In the genomic region with DNA sequence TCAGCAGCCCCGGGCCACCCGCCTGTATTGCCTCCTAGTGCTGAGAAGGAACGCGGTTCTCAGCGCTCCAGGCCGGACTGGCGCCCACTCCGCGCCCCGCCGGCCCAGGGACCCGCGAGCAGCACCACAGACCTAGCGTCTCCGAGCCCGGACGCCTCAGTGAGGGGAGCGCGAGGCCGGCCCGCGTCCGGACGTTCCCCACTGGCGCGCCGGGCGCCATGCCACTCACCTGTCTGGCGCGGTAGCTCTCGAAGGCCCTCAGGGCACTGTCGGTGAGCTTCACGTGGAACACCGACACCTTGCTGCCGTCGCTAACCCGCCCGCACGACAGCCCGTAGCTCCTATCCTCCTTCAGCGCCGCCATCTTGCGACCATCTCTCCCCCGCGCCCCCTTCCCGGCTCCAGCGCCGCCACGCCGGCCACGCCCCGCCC, we compare ENCODE assay signal across 1 cellular context.
TF ChIP-seq lines count a peak whose summit lies in the region.

ELL (minus strand) TSS at position 379 of the 432 bp plus-strand sequence; CDS start at position 364, 15 bp downstream.

TF ChIP-seq in K562, 482 proteins besides CTCF, POLR2A, EP300 and RAD21 (continued from another document and continues in another):
- TF ChIP-seq ZNF639 (CRISPR knock-in tag; conservative IDR thresholded peaks at IDR 0.05 in 1 of 2, IDR thresholded peaks at IDR 0.05 in 1 of 2) (peak in 1 of 2 experiments; percentile 35; a peak in 2 of 4 replicates), RBM25 (IDR thresholded peaks at IDR 0.05; ENCODE audit: low read depth, low read length, severe bottlenecking) (no peak), SUPT5H (IDR thresholded peaks at IDR 0.05) (peak; percentile 93), RBBP5 (IDR thresholded peaks at IDR 0.05; ENCODE audit: borderline replicate concordance, insufficient read depth, low read length, poor library complexity, severe bottlenecking) (peak; percentile 85), RERE (CRISPR knock-in tag; IDR thresholded peaks at IDR 0.05; ENCODE audit: borderline replicate concordance) (no peak), FOXP1 (CRISPR knock-in tag; IDR thresholded peaks at IDR 0.05) (peak; percentile 33; the same call in 1 of the 2 replicates), THRB (CRISPR knock-in tag; conservative IDR thresholded peaks at IDR 0.05) (no peak), ZNF75A (CRISPR knock-in tag; IDR thresholded peaks at IDR 0.05) (no peak), POLR2B (IDR thresholded peaks at IDR 0.05; ENCODE audit: low read depth, partially characterized antibody) (peak; percentile 89), MCM7 (IDR thresholded peaks at IDR 0.05) (no peak), YY1 (IDR thresholded peaks at IDR 0.05; ENCODE audit: borderline replicate concordance in 1 of 3, control insufficient read depth in 1 of 3, extremely low read depth in 1 of 3, insufficient read depth in 3 of 3, insufficient read length in 1 of 3, insufficient replicate concordance in 2 of 3, low read depth in 1 of 3, low read length in 2 of 3) (peak; percentile 68 to 96 (median 94)), ZNF668 (CRISPR knock-in tag; IDR thresholded peaks at IDR 0.05) (no peak), PML (IDR thresholded peaks at IDR 0.05; ENCODE audit: low read length) (peak; percentile 69; the same call in 1 of the 2 replicates), CBFA2T2 (conservative IDR thresholded peaks at IDR 0.05) (no peak), ZFX (CRISPR knock-in tag; IDR thresholded peaks at IDR 0.05) (peak; percentile 89), TAF7 (tag; IDR thresholded peaks at IDR 0.05) (peak; percentile 75), SAFB2 (IDR thresholded peaks at IDR 0.05; ENCODE audit: borderline replicate concordance, low read depth, low read length, severe bottlenecking) (no peak), PHB (CRISPR knock-in tag; IDR thresholded peaks at IDR 0.05) (0 out of 2 replicates have a peak, but pooled peaks have one; percentile 58), POLR2G (IDR thresholded peaks at IDR 0.05; ENCODE audit: low read depth, low read length) (peak; percentile 88), HDAC1 (IDR thresholded peaks at IDR 0.05) (peak in 1 of 2 experiments; percentile 85; a peak in 2 of 4 replicates), ZNF282 (CRISPR knock-in tag; IDR thresholded peaks at IDR 0.05) (0 out of 2 replicates have a peak, but pooled peaks have one; percentile 40), ZBTB5 (IDR thresholded peaks at IDR 0.05) (no peak), C11orf30 (IDR thresholded peaks at IDR 0.05; ENCODE audit: low read depth) (no peak), MAZ (CRISPR knock-in tag; conservative IDR thresholded peaks at IDR 0.05 in 1 of 2, IDR thresholded peaks at IDR 0.05 in 1 of 2) (peak in 1 of 2 experiments; percentile 56; a peak in 2 of 4 replicates), DMBX1 (CRISPR knock-in tag; IDR thresholded peaks at IDR 0.05; ENCODE audit: borderline replicate concordance) (0 out of 2 replicates have a peak, but pooled peaks have one; percentile 13), POLR2H (tag; IDR thresholded peaks at IDR 0.05; ENCODE audit: low read depth) (peak; percentile 63; the same call in 1 of the 2 replicates), KDM5B (IDR thresholded peaks at IDR 0.05; ENCODE audit: insufficient replicate concordance, low read depth, low read length) (peak; percentile 85), PHF20 (IDR thresholded peaks at IDR 0.05; ENCODE audit: partially characterized antibody) (peak; percentile 49), ZNF431 (CRISPR knock-in tag; IDR thresholded peaks at IDR 0.05) (no peak), AFF1 (IDR thresholded peaks at IDR 0.05; ENCODE audit: low read depth in 1 of 2, partially characterized antibody in 2 of 2) (no peak)
- TF ChIP-seq, protein P1, sequence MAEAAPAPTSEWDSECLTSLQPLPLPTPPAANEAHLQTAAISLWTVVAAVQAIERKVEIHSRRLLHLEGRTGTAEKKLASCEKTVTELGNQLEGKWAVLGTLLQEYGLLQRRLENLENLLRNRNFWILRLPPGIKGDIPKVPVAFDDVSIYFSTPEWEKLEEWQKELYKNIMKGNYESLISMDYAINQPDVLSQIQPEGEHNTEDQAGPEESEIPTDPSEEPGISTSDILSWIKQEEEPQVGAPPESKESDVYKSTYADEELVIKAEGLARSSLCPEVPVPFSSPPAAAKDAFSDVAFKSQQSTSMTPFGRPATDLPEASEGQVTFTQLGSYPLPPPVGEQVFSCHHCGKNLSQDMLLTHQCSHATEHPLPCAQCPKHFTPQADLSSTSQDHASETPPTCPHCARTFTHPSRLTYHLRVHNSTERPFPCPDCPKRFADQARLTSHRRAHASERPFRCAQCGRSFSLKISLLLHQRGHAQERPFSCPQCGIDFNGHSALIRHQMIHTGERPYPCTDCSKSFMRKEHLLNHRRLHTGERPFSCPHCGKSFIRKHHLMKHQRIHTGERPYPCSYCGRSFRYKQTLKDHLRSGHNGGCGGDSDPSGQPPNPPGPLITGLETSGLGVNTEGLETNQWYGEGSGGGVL (CRISPR knock-in tag; IDR thresholded peaks at IDR 0.05): no peak
